ENCODE assay signal across 25 cellular contexts in genomic region chr6:149225946-149226345, GRCh38.
"Had no signal": no experiment of that assay in that cellular context is flagged by ENCODE, and none has a peak within 500 bp of the region (broad histone marks: within the 10 kb centered on the region; RNA-seq: fewer than 3 reads in every experiment).

No MANE protein-coding gene starts in this region.

- DNase-seq: activated B cell treated with CpG ODN at 0.5 μM for 24 hours; activated CD4-positive, alpha-beta memory T cell treated with anti-CD3 and anti-CD28 coated beads, Interleukin-2, amount 10 ng/mL, durations not matched to agents 7 days and 5 days; activated CD4-positive, alpha-beta T cell treated with anti-CD3 and anti-CD28 coated beads for 1 hour; activated CD4-positive, alpha-beta T cell treated with anti-CD3 and anti-CD28 coated beads, Interleukin-2, amount 10 ng/mL, durations not matched to agents 24 days and 14 days; activated naive CD4-positive, alpha-beta T cell treated with anti-CD3 and anti-CD28 coated beads, Interleukin-2, amount 50 U/mL, for 16 hours; activated naive CD8-positive, alpha-beta T cell treated with anti-CD3 and anti-CD28 coated beads, Interleukin-2, amount 10 ng/mL, durations not matched to agents 7 days and 5 days; activated T-cell treated with anti-CD3 and anti-CD28 coated beads for 4 hours; activated T-cell treated with anti-CD3 and anti-CD28 coated beads, Interleukin-2, amount 50 U/mL, for 48 hours; adrenal gland; anterior cingulate cortex; Karpas-422; MM.1S; NCI-H1105; NCI-H1436; NCI-H1694 treated with DMSO at 0.1 percent for 48 hours; NCI-H2029 treated with DMSO at 0.1 percent for 48 hours; NCI-H345; NCI-H510A; NCI-H526 treated with DMSO at 0.1 percent for 48 hours; NCI-H82; SIG-M5; T-cell; T-helper 2 cell; T1000 had no signal

- H3K27ac Mint-ChIP-seq: activated B cell treated with CpG ODN at 0.5 μM for 24 hours; activated CD4-positive, alpha-beta memory T cell treated with anti-CD3 and anti-CD28 coated beads, Interleukin-2, amount 10 ng/mL, durations not matched to agents 7 days and 5 days; activated CD4-positive, alpha-beta T cell treated with anti-CD3 and anti-CD28 coated beads, Interleukin-2, amount 10 ng/mL, durations not matched to agents 24 days and 14 days; activated naive CD8-positive, alpha-beta T cell treated with anti-CD3 and anti-CD28 coated beads, Interleukin-2, amount 10 ng/mL, durations not matched to agents 7 days and 5 days; T-cell had no signal

- H3K9me3 Mint-ChIP-seq: activated B cell treated with CpG ODN at 0.5 μM for 24 hours; activated naive CD8-positive, alpha-beta T cell treated with anti-CD3 and anti-CD28 coated beads, Interleukin-2, amount 10 ng/mL, durations not matched to agents 7 days and 5 days; T-cell had no signal

- H3K36me3 ChIP-seq: adrenal gland had no signal

- H3K27me3 Mint-ChIP-seq: activated B cell treated with CpG ODN at 0.5 μM for 24 hours; activated CD4-positive, alpha-beta memory T cell treated with anti-CD3 and anti-CD28 coated beads, Interleukin-2, amount 10 ng/mL, durations not matched to agents 7 days and 5 days; activated CD4-positive, alpha-beta T cell treated with anti-CD3 and anti-CD28 coated beads, Interleukin-2, amount 10 ng/mL, durations not matched to agents 24 days and 14 days; activated naive CD8-positive, alpha-beta T cell treated with anti-CD3 and anti-CD28 coated beads, Interleukin-2, amount 10 ng/mL, durations not matched to agents 7 days and 5 days; T-cell had no signal

- H3K4me3 Mint-ChIP-seq: activated B cell treated with CpG ODN at 0.5 μM for 24 hours; activated CD4-positive, alpha-beta memory T cell treated with anti-CD3 and anti-CD28 coated beads, Interleukin-2, amount 10 ng/mL, durations not matched to agents 7 days and 5 days; activated CD4-positive, alpha-beta T cell treated with anti-CD3 and anti-CD28 coated beads, Interleukin-2, amount 10 ng/mL, durations not matched to agents 24 days and 14 days; activated naive CD8-positive, alpha-beta T cell treated with anti-CD3 and anti-CD28 coated beads, Interleukin-2, amount 10 ng/mL, durations not matched to agents 7 days and 5 days; T-cell had no signal

- H3K9me3 ChIP-seq: adrenal gland had no signal

- H3K4me3 ChIP-seq: adrenal gland, K562 had no signal

- H3K27me3 ChIP-seq: adrenal gland had no signal

- H3K27ac ChIP-seq: adrenal gland had no signal

- H3K4me1 ChIP-seq: adrenal gland had no signal
